7 cellular contexts compared by ENCODE assay signal in the genomic region with DNA sequence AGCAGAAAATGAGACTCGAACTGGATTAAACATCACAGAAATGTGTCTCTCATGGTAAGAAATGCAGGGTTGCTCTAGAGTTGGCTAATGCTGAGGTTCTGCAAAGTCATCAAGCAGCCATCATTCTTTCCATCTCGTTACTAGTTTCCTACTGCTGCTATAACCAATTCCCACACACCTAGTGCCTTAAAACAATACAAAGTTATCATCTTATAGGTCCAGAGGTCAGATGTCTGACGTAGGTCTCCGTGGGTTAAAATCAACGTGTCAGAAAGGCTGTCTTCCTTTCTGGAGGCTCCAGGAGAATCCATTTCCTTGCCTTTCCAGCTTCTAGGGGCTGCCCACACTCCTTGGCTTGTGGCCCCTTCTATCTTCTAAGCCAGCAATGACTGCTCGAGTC.
"Had no signal": no experiment of that assay in that cellular context is flagged by ENCODE, and none has a peak within 500 bp of the region (broad histone marks: within the 10 kb centered on the region; RNA-seq: fewer than 3 reads in every experiment).

No MANE protein-coding gene starts in this region.

- FAIRE-seq: H1, H54 had no signal

- ATAC-seq: GM23338 had no signal

- H2AFZ ChIP-seq: GM23338 had no signal

- H3K27ac ChIP-seq: HL-60 had no signal

- H3K4me3 ChIP-seq: GM23338 had no signal

- DNase-seq: H9, HCEC 1CT, HFFc6 had no signal

- H3K4me2 ChIP-seq: GM23338 had no signal
